ENCODE assay signal across 3 cellular contexts in the genomic region with DNA sequence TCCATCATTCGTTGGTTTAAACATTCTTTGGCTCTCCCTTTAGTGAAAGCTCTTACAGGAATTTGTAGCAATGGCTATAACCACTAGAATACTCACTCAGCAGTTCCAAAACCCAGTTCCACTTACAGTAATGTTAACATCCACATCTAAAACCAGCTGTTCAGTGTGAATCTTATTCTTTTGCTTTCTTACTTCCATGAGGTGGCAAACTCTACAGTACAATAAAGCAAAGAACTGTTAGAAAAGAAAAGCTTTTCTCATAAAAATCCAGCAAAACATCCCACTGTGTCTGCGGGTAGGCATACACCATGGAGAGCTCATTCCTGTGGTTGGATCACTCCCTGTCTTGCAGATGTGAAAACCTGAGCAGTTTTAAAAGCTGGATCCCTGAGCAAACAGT.
TF ChIP-seq lines count a peak whose summit lies in the region.

No MANE protein-coding gene starts in this region.

TF ChIP-seq in SK-N-SH, 30 proteins besides CTCF, POLR2A, EP300 and RAD21 (continued from another document):
- TF ChIP-seq CHD2 (IDR thresholded peaks at IDR 0.05; ENCODE audit: low read length, partially characterized antibody) (no peak), ZBTB33 (IDR thresholded peaks at IDR 0.05; ENCODE audit: borderline replicate concordance, low read depth) (no peak), GATA2 (CRISPR knock-in tag; IDR thresholded peaks at IDR 0.05) (no peak), REST (IDR thresholded peaks at IDR 0.05; ENCODE audit: low read depth, low read length) (peak; percentile 68; the same call in 1 of the 2 replicates)
TF ChIP-seq in SK-N-SH: peak in this region for 1.

TF ChIP-seq in SK-N-SH treated with all-trans-retinoic acid at 6 μM for 48 hours, 23 proteins besides CTCF, POLR2A, EP300 and RAD21 (continued from another document):
- TF ChIP-seq GLIS3 (CRISPR knock-in tag; IDR thresholded peaks at IDR 0.05): no peak
- TF ChIP-seq ZNF8 (CRISPR knock-in tag; IDR thresholded peaks at IDR 0.05): no peak
- TF ChIP-seq, protein P1, sequence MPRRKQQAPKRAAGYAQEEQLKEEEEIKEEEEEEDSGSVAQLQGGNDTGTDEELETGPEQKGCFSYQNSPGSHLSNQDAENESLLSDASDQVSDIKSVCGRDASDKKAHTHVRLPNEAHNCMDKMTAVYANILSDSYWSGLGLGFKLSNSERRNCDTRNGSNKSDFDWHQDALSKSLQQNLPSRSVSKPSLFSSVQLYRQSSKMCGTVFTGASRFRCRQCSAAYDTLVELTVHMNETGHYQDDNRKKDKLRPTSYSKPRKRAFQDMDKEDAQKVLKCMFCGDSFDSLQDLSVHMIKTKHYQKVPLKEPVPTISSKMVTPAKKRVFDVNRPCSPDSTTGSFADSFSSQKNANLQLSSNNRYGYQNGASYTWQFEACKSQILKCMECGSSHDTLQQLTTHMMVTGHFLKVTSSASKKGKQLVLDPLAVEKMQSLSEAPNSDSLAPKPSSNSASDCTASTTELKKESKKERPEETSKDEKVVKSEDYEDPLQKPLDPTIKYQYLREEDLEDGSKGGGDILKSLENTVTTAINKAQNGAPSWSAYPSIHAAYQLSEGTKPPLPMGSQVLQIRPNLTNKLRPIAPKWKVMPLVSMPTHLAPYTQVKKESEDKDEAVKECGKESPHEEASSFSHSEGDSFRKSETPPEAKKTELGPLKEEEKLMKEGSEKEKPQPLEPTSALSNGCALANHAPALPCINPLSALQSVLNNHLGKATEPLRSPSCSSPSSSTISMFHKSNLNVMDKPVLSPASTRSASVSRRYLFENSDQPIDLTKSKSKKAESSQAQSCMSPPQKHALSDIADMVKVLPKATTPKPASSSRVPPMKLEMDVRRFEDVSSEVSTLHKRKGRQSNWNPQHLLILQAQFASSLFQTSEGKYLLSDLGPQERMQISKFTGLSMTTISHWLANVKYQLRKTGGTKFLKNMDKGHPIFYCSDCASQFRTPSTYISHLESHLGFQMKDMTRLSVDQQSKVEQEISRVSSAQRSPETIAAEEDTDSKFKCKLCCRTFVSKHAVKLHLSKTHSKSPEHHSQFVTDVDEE (CRISPR knock-in tag; IDR thresholded peaks at IDR 0.05): no peak
- no peak for TF ChIP-seq ZFP3 (CRISPR knock-in tag; IDR thresholded peaks at IDR 0.05)
- no peak for TF ChIP-seq CSDC2 (CRISPR knock-in tag; IDR thresholded peaks at IDR 0.05)
- TF ChIP-seq ZC3H10 (CRISPR knock-in tag; IDR thresholded peaks at IDR 0.05): no peak
- TF ChIP-seq ARNTL (CRISPR knock-in tag; IDR thresholded peaks at IDR 0.05; ENCODE audit: borderline replicate concordance, low read depth): no peak
- TF ChIP-seq, protein P2, sequence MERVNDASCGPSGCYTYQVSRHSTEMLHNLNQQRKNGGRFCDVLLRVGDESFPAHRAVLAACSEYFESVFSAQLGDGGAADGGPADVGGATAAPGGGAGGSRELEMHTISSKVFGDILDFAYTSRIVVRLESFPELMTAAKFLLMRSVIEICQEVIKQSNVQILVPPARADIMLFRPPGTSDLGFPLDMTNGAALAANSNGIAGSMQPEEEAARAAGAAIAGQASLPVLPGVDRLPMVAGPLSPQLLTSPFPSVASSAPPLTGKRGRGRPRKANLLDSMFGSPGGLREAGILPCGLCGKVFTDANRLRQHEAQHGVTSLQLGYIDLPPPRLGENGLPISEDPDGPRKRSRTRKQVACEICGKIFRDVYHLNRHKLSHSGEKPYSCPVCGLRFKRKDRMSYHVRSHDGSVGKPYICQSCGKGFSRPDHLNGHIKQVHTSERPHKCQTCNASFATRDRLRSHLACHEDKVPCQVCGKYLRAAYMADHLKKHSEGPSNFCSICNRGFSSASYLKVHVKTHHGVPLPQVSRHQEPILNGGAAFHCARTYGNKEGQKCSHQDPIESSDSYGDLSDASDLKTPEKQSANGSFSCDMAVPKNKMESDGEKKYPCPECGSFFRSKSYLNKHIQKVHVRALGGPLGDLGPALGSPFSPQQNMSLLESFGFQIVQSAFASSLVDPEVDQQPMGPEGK (CRISPR knock-in tag; IDR thresholded peaks at IDR 0.05; ENCODE audit: borderline replicate concordance): no peak
- TF ChIP-seq, protein P3, sequence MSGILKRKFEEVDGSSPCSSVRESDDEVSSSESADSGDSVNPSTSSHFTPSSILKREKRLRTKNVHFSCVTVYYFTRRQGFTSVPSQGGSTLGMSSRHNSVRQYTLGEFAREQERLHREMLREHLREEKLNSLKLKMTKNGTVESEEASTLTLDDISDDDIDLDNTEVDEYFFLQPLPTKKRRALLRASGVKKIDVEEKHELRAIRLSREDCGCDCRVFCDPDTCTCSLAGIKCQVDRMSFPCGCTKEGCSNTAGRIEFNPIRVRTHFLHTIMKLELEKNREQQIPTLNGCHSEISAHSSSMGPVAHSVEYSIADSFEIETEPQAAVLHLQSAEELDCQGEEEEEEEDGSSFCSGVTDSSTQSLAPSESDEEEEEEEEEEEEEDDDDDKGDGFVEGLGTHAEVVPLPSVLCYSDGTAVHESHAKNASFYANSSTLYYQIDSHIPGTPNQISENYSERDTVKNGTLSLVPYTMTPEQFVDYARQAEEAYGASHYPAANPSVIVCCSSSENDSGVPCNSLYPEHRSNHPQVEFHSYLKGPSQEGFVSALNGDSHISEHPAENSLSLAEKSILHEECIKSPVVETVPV (CRISPR knock-in tag; IDR thresholded peaks at IDR 0.05): no peak
- TF ChIP-seq TCF4 (CRISPR knock-in tag; IDR thresholded peaks at IDR 0.05; ENCODE audit: borderline replicate concordance): no peak
- TF ChIP-seq ZFP30 (CRISPR knock-in tag; IDR thresholded peaks at IDR 0.05): no peak
- no peak for TF ChIP-seq OSR1 (CRISPR knock-in tag; IDR thresholded peaks at IDR 0.05)
- TF ChIP-seq ISL1 (CRISPR knock-in tag; IDR thresholded peaks at IDR 0.05): no peak
- no peak for TF ChIP-seq TOX (CRISPR knock-in tag; IDR thresholded peaks at IDR 0.05; ENCODE audit: borderline replicate concordance)
- no peak for TF ChIP-seq SNAI2 (CRISPR knock-in tag; IDR thresholded peaks at IDR 0.05)
- TF ChIP-seq PPARA (CRISPR knock-in tag; IDR thresholded peaks at IDR 0.05; ENCODE audit: borderline replicate concordance): no peak

TF ChIP-seq in GM12891, 5 proteins besides CTCF, POLR2A, EP300 and RAD21:
- TF ChIP-seq PAX5 (IDR thresholded peaks at IDR 0.05; ENCODE audit: insufficient read depth, low read length, severe bottlenecking): no peak
